ENCODE assay signal across 8 cellular contexts in the genomic region with DNA sequence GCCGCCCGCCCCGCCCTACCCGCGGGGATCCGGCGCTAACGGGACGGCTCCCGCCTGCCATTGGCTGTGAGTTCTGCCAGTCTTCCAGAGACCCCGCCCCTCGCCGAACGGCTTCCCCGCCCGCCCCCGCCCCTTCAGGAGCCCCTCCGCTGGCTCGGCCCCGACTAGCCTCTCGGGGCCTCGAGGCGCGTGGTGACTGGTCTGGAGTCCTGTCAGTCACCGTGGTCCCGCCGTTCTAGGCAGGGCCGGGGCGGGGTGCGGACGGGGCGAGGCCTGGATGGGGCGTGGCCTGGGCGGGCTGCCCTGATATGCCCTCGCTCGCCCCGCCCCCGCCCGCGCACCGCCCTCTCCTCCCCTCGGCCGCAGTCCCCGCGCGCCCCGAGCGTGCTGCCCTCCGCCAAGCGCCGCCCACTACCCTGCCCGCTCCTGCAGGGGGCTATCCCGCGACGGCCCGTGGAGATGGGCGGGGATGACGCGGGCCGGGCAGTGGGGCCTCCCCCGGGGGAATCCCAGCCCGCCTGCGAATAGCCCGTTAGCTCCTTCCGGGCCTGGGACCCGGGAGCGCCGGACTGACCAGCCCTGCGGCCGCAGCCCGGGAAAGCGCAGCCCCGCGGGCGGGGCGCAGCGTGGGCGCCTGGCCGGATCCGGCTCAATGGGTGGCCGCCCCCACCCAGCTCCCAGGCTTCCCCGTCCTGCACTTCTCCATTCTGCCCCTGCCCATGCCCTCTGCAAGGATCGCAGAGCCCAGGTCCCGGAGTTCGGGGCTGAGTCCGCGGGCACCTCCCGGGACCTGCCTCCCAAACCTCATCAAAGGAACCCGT. TPM values are rescaled to one million over a fixed set of nuclear protein-coding genes. Genes with fewer than 3 reads are reported as not detected.
DNase-seq lines count a peak whose midpoint lies in the region; ATAC-seq and TF ChIP-seq lines count a peak whose summit lies in the region.

No MANE protein-coding gene starts in this region.

- peak overlapping the region; percentile 76 for H3K4me3 ChIP-seq in Jurkat, Clone E6-1 (ENCODE audit: low read length)
- peak overlapping the region; percentile 95 to 99 for H3K4me3 ChIP-seq in muscle layer of colon (ENCODE audit: low read depth in 1 of 2, low read length in 2 of 2)

- peaks cover 13% of the 10 kb centered on the region for H3K4me1 ChIP-seq in muscle layer of colon (ENCODE audit: insufficient read depth, low read length)

- peak overlapping the region; percentile 44 for H3K9ac ChIP-seq in muscle layer of colon (ENCODE audit: low read length)

- no peak for TF ChIP-seq POLR2A in erythroblast (IDR thresholded peaks at IDR 0.05; ENCODE audit: low read length)

- no peaks in the 10 kb centered on the region for H3K36me3 ChIP-seq in muscle layer of colon (ENCODE audit: insufficient read depth, low read length)

- no peaks in the 10 kb centered on the region for H3K9me3 ChIP-seq in muscle layer of colon (ENCODE audit: low read length)

- no peaks in the 10 kb centered on the region for H3K27me3 ChIP-seq in muscle layer of colon (ENCODE audit: control insufficient read depth in 1 of 2, insufficient read depth in 2 of 2, low read length in 2 of 2)

- H3K27ac ChIP-seq in muscle layer of colon (ENCODE audit: low read depth, low read length) = peak overlapping the region; percentile 67

- DNase-seq in DMS53 (lab: John Stamatoyannopoulos, UW) (peak; percentile 100), OCI-M2 (lab: John Stamatoyannopoulos, UW; ENCODE audit: unreplicated experiment) (peak; percentile 53), erythroblast (lab: John Stamatoyannopoulos, UW) (peak; percentile 99 to 100)
- peak; percentile 94 for DNase-seq in Jurkat, Clone E6-1 (ENCODE audit: low read depth, low spot score)
- DNase-seq in activated T-cell treated with anti-CD3 and anti-CD28 coated beads, Interleukin-2, amount 50 U/mL, for 1 hour = peak; percentile 99
- peak; percentile 99 for DNase-seq in stimulated activated CD8-positive, alpha-beta memory T cell treated with anti-CD3 and anti-CD28 coated beads, Interleukin-4, amount 100 ng/mL, for 48 hours

- ATAC-seq in GM21723 (IDR thresholded peaks at IDR 0.05; ENCODE audit: unreplicated experiment) = peak; percentile 89

RNA-seq across cellular contexts. Expression of a gene that starts 0.4 kb away (rescaled TPM):
- 4.7 TPM for polyA plus RNA-seq in Jurkat, Clone E6-1 (2012; ENCODE audit: insufficient read depth, insufficient read length)

RNA-seq across cellular contexts. Expression of a gene that starts 32.8 kb away (rescaled TPM):
- polyA plus RNA-seq in Jurkat, Clone E6-1 (2012; ENCODE audit: insufficient read depth, insufficient read length) = not detected

Comparison
In these comparisons a context has a peak if more than half of its experiments do, and no peak if none do; other contexts are left out.
1. Peak in every context shown above with its lines: DNase-seq, ATAC-seq, H3K4me3 ChIP-seq and H3K27ac ChIP-seq.